ENCODE assay signal across 13 cellular contexts in the genomic region with DNA sequence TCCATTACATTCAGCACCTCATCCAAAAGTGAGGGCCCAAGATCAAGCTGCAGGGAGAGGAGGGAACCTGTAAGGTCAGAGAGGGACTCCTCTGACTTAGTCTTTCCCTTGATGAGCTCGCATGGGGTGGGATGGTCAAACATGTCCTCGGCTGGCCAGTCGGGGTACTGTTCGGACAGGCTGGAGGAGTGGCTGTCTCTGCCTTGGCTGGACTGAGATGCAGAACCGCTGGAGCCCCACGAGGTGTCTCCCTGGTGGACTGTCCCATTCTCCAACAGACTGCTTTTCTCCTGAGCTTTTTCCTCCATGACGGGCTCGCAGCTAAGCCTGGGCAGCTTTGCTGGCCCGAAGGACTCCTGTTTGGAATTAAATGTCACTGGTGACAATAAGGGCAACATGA. TPM values are rescaled to one million over a fixed set of nuclear protein-coding genes. Genes with fewer than 3 reads are reported as not detected.
A peak's percentile ranks its signal among the peaks of the same experiment; 100 is the strongest.
DNase-seq lines count a peak whose midpoint lies in the region; ATAC-seq, FAIRE-seq and TF ChIP-seq lines count a peak whose summit lies in the region.
"Had no signal": no experiment of that assay in that cellular context is flagged by ENCODE, and none has a peak within 500 bp of the region (broad histone marks: within the 10 kb centered on the region; RNA-seq: fewer than 3 reads in every experiment).

No MANE protein-coding gene starts in this region.

- TF ChIP-seq EP300 in HepG2 (IDR thresholded peaks at IDR 0.05; ENCODE audit: low read depth in 2 of 2, low read length in 2 of 2) (no peak), HepG2 (CRISPR knock-in tag; IDR thresholded peaks at IDR 0.05; ENCODE audit: borderline replicate concordance) (no peak), gastroesophageal sphincter (IDR thresholded peaks at IDR 0.05) (no peak), transverse colon (IDR thresholded peaks at IDR 0.05; ENCODE audit: low read depth) (no peak)

- DNase-seq in HepG2 (ENCODE audit: low spot score), result peak; percentile 42
- DNase-seq in right lobe of liver, result no peak
- DNase-seq in activated B cell treated with CpG ODN at 0.5 μM for 24 hours, result no peak
- no peak for DNase-seq in transverse colon
- DNase-seq in D721Med (ENCODE audit: insufficient read length, low spot score), result no peak
- no peak for DNase-seq in GM19239 (ENCODE audit: insufficient read length, low spot score)
- DNase-seq: BE2C, midbrain, NCI-H1105, NCI-H446 had no signal

- H3K27me3 Mint-ChIP-seq in activated B cell treated with CpG ODN at 0.5 μM for 24 hours, result no peaks in the 10 kb centered on the region
- H3K27me3 Mint-ChIP-seq: dendritic cell treated with granulocyte-macrophage colony-stimulating factor and Interleukin-4, amounts not matched to agents 40 ng/mL and 50 ng/mL, for 4 days had no signal

- no peaks in the 10 kb centered on the region for H3K4me1 ChIP-seq in HepG2 (ENCODE audit: insufficient read depth, low read length)
- H3K4me1 ChIP-seq in right lobe of liver, result no peaks in the 10 kb centered on the region
- peaks cover 12 to 85% (median 34%) of the 10 kb centered on the region in 3 donors for H3K4me1 ChIP-seq in gastroesophageal sphincter
- peaks cover 0 to 39% (median 9%) of the 10 kb centered on the region in 4 donors for H3K4me1 ChIP-seq in transverse colon

- FAIRE-seq in HepG2 (lab: Jason Lieb, UNC) (no peak), D721Med (lab: Jason Lieb, UNC) (no peak), GM19239 (lab: Jason Lieb, UNC) (no peak)

- H3K4me3 ChIP-seq in HepG2 (replicated peaks in 1 of 3; ENCODE audit: insufficient read depth in 1 of 3, low read depth in 2 of 3, low read length in 3 of 3), result no peak overlapping the region
- no peak overlapping the region for H3K4me3 ChIP-seq in right lobe of liver
- H3K4me3 ChIP-seq in gastroesophageal sphincter, result no peak overlapping the region
- no peak overlapping the region for H3K4me3 ChIP-seq in transverse colon

- H3K9me3 ChIP-seq in HepG2 (ENCODE audit: low read length), result no peaks in the 10 kb centered on the region
- no peaks in the 10 kb centered on the region for H3K9me3 ChIP-seq in right lobe of liver
- H3K9me3 ChIP-seq in gastroesophageal sphincter, result peaks cover 0 to 7% (median 0%) of the 10 kb centered on the region in 3 donors
- H3K9me3 ChIP-seq in transverse colon, result no peaks in the 10 kb centered on the region
- H3K9me3 ChIP-seq: BE2C had no signal

- no peaks in the 10 kb centered on the region for H3K9me3 Mint-ChIP-seq in activated B cell treated with CpG ODN at 0.5 μM for 24 hours
- H3K9me3 Mint-ChIP-seq: dendritic cell treated with granulocyte-macrophage colony-stimulating factor and Interleukin-4, amounts not matched to agents 40 ng/mL and 50 ng/mL, for 4 days had no signal

- peaks cover 91% of the 10 kb centered on the region for H3K4me1 Mint-ChIP-seq in activated B cell treated with CpG ODN at 0.5 μM for 24 hours

- no peaks in the 10 kb centered on the region for H3K79me2 ChIP-seq in HepG2 (ENCODE audit: insufficient read depth, low read length)

- no TSS peak for BruUV-seq in HepG2 (replicated peaks; lab: Mats Ljungman, UMichigan)

- WGBS in HepG2 (ENCODE audit: low lambda C conversion rate), result 8% methylated on average over 6 of the region's 9 CpGs
- 100% methylated on average over 2 of the region's 9 CpGs for WGBS in right lobe of liver (ENCODE audit: insufficient coverage, low coverage, low lambda C conversion rate, missing lambda C conversion rate)
- WGBS in gastroesophageal sphincter (ENCODE audit: low coverage in 1 of 2), 2 donors, result 83 to 100% methylated on average over 1 to 3 of the region's 9 CpGs
- 95% methylated on average over 9 of the region's 9 CpGs; no CpG with 5 or more reads in 1 of the 2 donors for WGBS in transverse colon (ENCODE audit: low coverage in 1 of 2), 2 donors

- intact Hi-C loops in HepG2 (cut with micrococcal nuclease; ENCODE audit: unreplicated experiment) (loop anchor here (1.0 to 10.0 kb wide), 3 partner anchors 186 to 251 kb away; no protein-coding TSS in a partner anchor), right lobe of liver (cut with DNase I) (no loop called here), activated B cell treated with CpG ODN at 0.5 μM for 24 hours (cut with micrococcal nuclease) (loop anchor here (1.0 kb wide), 1 partner anchor 7 kb away; no protein-coding TSS in a partner anchor), transverse colon (cut with DNase I; ENCODE audit: low total_unique reads) (no loop called here)

- H3K36me3 ChIP-seq in HepG2 (replicated peaks in 1 of 2; ENCODE audit: control insufficient read depth in 1 of 2, insufficient read depth in 2 of 2, low read length in 2 of 2) (no peaks in the 10 kb centered on the region), right lobe of liver (no peaks in the 10 kb centered on the region), gastroesophageal sphincter (peaks cover 0 to 46% of the 10 kb centered on the region in 2 donors), transverse colon (peaks cover 0 to 4% (median 0%) of the 10 kb centered on the region in 4 donors)

- 0 out of 2 replicates have a peak overlapping the region, but pooled peaks have one; percentile 13 for H3K4me2 ChIP-seq in HepG2 (ENCODE audit: low read depth, low read length)

- H2AFZ ChIP-seq in HepG2 (ENCODE audit: low read length), result no peak overlapping the region

- peaks cover 77% of the 10 kb centered on the region for H3K36me3 Mint-ChIP-seq in activated B cell treated with CpG ODN at 0.5 μM for 24 hours (ENCODE audit: low read depth)

- peak; percentile 99 for ATAC-seq in HepG2
- ATAC-seq in right lobe of liver, result no peak
- ATAC-seq in activated B cell treated with CpG ODN at 0.5 μM for 24 hours (ENCODE audit: low read depth), result no peak
- no peak for ATAC-seq in gastroesophageal sphincter
- ATAC-seq in HG03432 (IDR thresholded peaks at IDR 0.05; ENCODE audit: unreplicated experiment), result no peak

- H4K20me1 ChIP-seq in HepG2 (ENCODE audit: insufficient read depth, low read length), result no peaks in the 10 kb centered on the region

- no peak for TF ChIP-seq RAD21 in HepG2 (CRISPR knock-in tag; IDR thresholded peaks at IDR 0.05)

- CTCF ChIA-PET in HepG2 (lab: Yijun Ruan, JAX; ENCODE audit: low intra/inter-chr PET ratio, low total read pairs), result no interaction called here
- CTCF ChIA-PET in activated B cell treated with CpG ODN at 0.5 μM for 24 hours (lab: Charles Lee), result interaction anchor here (1.8 kb wide), 1 partner anchor 26 kb away, joined by 4 read pairs; no protein-coding TSS in a partner anchor

- H3K9ac ChIP-seq in HepG2 (ENCODE audit: insufficient read depth, low read depth, low read length), result no peak overlapping the region

- peak overlapping the region; percentile 57 for H3K27ac Mint-ChIP-seq in activated B cell treated with CpG ODN at 0.5 μM for 24 hours

- TF ChIP-seq POLR2A in HepG2 (IDR thresholded peaks at IDR 0.05; ENCODE audit: insufficient read depth in 1 of 2, low read depth in 2 of 2, low read length in 2 of 2) (no peak), right lobe of liver (IDR thresholded peaks at IDR 0.05) (no peak), gastroesophageal sphincter (IDR thresholded peaks at IDR 0.05) (no peak), transverse colon (IDR thresholded peaks at IDR 0.05) (no peak)

- in situ Hi-C loops in HepG2 (cut with HindIII; ENCODE audit: extremely low pct_ligation_motif_present, low pct_unique_long_range_greater_than_20kb), result no loop called here
- in situ Hi-C loops in transverse colon (cut with MboI; ENCODE audit: low pct_ligation_motif_present in 1 of 4, low pct_unique_long_range_greater_than_20kb in 1 of 4, low sequenced_read_pairs in 3 of 4), result no loop called here

- peak; percentile 52 for TF ChIP-seq CTCF in HepG2 (CRISPR knock-in tag; IDR thresholded peaks at IDR 0.05)
- no peak for TF ChIP-seq CTCF in right lobe of liver (IDR thresholded peaks at IDR 0.05)
- no peak for TF ChIP-seq CTCF in activated B cell treated with CpG ODN at 0.5 μM for 24 hours (IDR thresholded peaks at IDR 0.05)
- no peak for TF ChIP-seq CTCF in gastroesophageal sphincter (IDR thresholded peaks at IDR 0.05)
- no peak for TF ChIP-seq CTCF in transverse colon (IDR thresholded peaks at IDR 0.05)
- TF ChIP-seq CTCF in D721Med (IDR thresholded peaks at IDR 0.05; ENCODE audit: insufficient read depth, missing control alignments), result no peak

- H3K27ac ChIP-seq in HepG2 (ENCODE audit: extremely low read length, insufficient read depth, low read length), result no peak overlapping the region
- no peak overlapping the region for H3K27ac ChIP-seq in right lobe of liver
- peak overlapping the region in 3 of 4 donors; percentile 9 to 43 (median 19) for H3K27ac ChIP-seq in gastroesophageal sphincter
- H3K27ac ChIP-seq in transverse colon, result peak overlapping the region in 3 of 4 donors; percentile 3 to 38 (median 17)

- POLR2A ChIA-PET in HepG2 (lab: Yijun Ruan, JAX) (interaction anchor here (0.6 kb wide), 1 partner anchor 190 kb away, joined by 4 read pairs; no protein-coding TSS in a partner anchor), activated B cell treated with CpG ODN at 0.5 μM for 24 hours (lab: Charles Lee) (interaction anchor here (0.6 to 1.0 kb wide), 3 partner anchors 25 to 1194 kb away, joined by 3 to 5 read pairs (median 4); no protein-coding TSS in a partner anchor)

- H3K27me3 ChIP-seq in HepG2 (ENCODE audit: control insufficient read depth in 1 of 2, insufficient read depth in 2 of 2, low read length in 2 of 2) (peaks cover 2 to 26% of the 10 kb centered on the region in 2 experiments; a peak in 4 of 5 replicates), right lobe of liver (no peaks in the 10 kb centered on the region), gastroesophageal sphincter (no peaks in the 10 kb centered on the region), transverse colon (no peaks in the 10 kb centered on the region)
- H3K27me3 ChIP-seq: BE2C had no signal

- H3K4me3 Mint-ChIP-seq in activated B cell treated with CpG ODN at 0.5 μM for 24 hours, result no peak overlapping the region
- H3K4me3 Mint-ChIP-seq: dendritic cell treated with granulocyte-macrophage colony-stimulating factor and Interleukin-4, amounts not matched to agents 40 ng/mL and 50 ng/mL, for 4 days had no signal

RNA-seq across cellular contexts. Expression of a gene that starts 25.6 kb away (rescaled TPM):
- total RNA-seq in HepG2 (2016; rRNA removed; fragmentation: Illumina TruSeq; extraction: Trizol), result not detected in 2 replicates
- not detected in 2 replicates for total RNA-seq in HepG2 (2016; cell fraction: cytosol; rRNA removed; fragmentation: Illumina TruSeq; extraction: Trizol; ENCODE audit: low read depth)
- not detected in 2 replicates for total RNA-seq in HepG2 (2016; cell fraction: insoluble cytoplasmic fraction; rRNA removed; fragmentation: Illumina TruSeq; extraction: Trizol)
- total RNA-seq in HepG2 (2016; cell fraction: membrane; rRNA removed; fragmentation: Illumina TruSeq; extraction: Trizol), result not detected in 2 replicates
- total RNA-seq in HepG2 (2016; cell fraction: nucleus; rRNA removed; fragmentation: Illumina TruSeq; extraction: Trizol), result not detected in 2 replicates
- polyA plus RNA-seq in HepG2 (2011; rRNA removed), result 0.01 TPM in 1 of 2 replicates, not detected in the other
- 0.07 and 0.10 TPM in 2 replicates for polyA plus RNA-seq in HepG2 (2011; cell fraction: cytosol; rRNA removed)
- polyA plus RNA-seq in HepG2 (2011; cell fraction: nucleus; rRNA removed), result not detected in 2 replicates
- polyA plus RNA-seq in HepG2 (2012), result not detected in 2 replicates
- not detected in 2 replicates for polyA plus RNA-seq in HepG2 (2016; cell fraction: cytosol; fragmentation: Illumina TruSeq; extraction: Trizol; ENCODE audit: low read depth)
- 0.04 TPM in 1 of 2 replicates, not detected in the other for polyA plus RNA-seq in HepG2 (2016; cell fraction: insoluble cytoplasmic fraction; fragmentation: Illumina TruSeq; extraction: Trizol; ENCODE audit: low read depth)
- polyA plus RNA-seq in HepG2 (2016; cell fraction: membrane; fragmentation: Illumina TruSeq; extraction: Trizol; ENCODE audit: low read depth), result 0.05 TPM in 1 of 2 replicates, not detected in the other
- polyA plus RNA-seq in HepG2 (2016; cell fraction: nucleus; fragmentation: Illumina TruSeq; extraction: Trizol; ENCODE audit: insufficient read depth, low read depth), result not detected in 2 replicates
- polyA minus RNA-seq in HepG2 (2011; rRNA and poly(A)+ RNA removed; ENCODE audit: low replicate concordance), result 4.4 TPM in 1 of 2 replicates, not detected in the other
- not detected in 2 replicates for polyA minus RNA-seq in HepG2 (2011; cell fraction: cytosol; rRNA and poly(A)+ RNA removed)
- polyA minus RNA-seq in HepG2 (2011; cell fraction: nucleus; rRNA and poly(A)+ RNA removed), result not detected in 2 replicates
- 1 to 10 TPM; 3.4 to 8.4 (median 6.0) TPM for total RNA-seq in right lobe of liver
- 33.2 and 33.3 TPM in 2 replicates for total RNA-seq in activated B cell treated with CpG ODN at 0.5 μM for 24 hours
- 100 to 1,000 TPM in 2 of 4 donors, 10 to 100 TPM in 2; 39.4 to 198 (median 87.4) TPM for total RNA-seq in gastroesophageal sphincter
- total RNA-seq in transverse colon, result 100 to 1,000 TPM in 1 of 4 donors, 10 to 100 TPM in 3; 20.6 to 104 (median 31.8) TPM

Comparison
In these comparisons a context has a peak if more than half of its experiments do, and no peak if none do; other contexts are left out.
1. intact Hi-C loops: an anchor here in HepG2 (1.0 to 10.0 kb wide) and activated B cell treated with CpG ODN at 0.5 μM for 24 hours (1.0 kb wide); none called in right lobe of liver and transverse colon.
2. H3K27ac ChIP-seq: peak in gastroesophageal sphincter (3 of 4) and transverse colon (3 of 4); none in HepG2 (single experiment) and right lobe of liver (0 of 3).